ENCODE assay signal across 17 cellular contexts in genomic region chr6:30893001-30893591, GRCh38. TPM values are rescaled to one million over a fixed set of nuclear protein-coding genes. Genes with fewer than 3 reads are reported as not detected.
DNase-seq lines count a peak whose midpoint lies in the region; ATAC-seq and TF ChIP-seq lines count a peak whose summit lies in the region.
"Had no signal": no experiment of that assay in that cellular context is flagged by ENCODE, and none has a peak within 500 bp of the region (broad histone marks: within the 10 kb centered on the region; RNA-seq: fewer than 3 reads in every experiment).

No MANE protein-coding gene starts in this region.

- no peak overlapping the region for H4K8ac ChIP-seq in trophoblast cell (ENCODE audit: low read depth, low read length)

- TF ChIP-seq CTCF in GM23338 (conservative IDR thresholded peaks at IDR 0.05; ENCODE audit: low read depth in 2 of 2) (peak; percentile 47 to 62), WERI-Rb-1 (IDR thresholded peaks at IDR 0.05; ENCODE audit: low read depth, low read length) (peak; percentile 31), glutamatergic neuron (IDR thresholded peaks at IDR 0.05; ENCODE audit: partially characterized antibody, unreplicated experiment) (peak; percentile 35), smooth muscle cell (IDR thresholded peaks at IDR 0.05; ENCODE audit: borderline replicate concordance, insufficient read depth, poor library complexity, severe bottlenecking) (peak; percentile 25)

- H3K14ac ChIP-seq in trophoblast cell (ENCODE audit: low read length), result no peak overlapping the region

- H3K9me2 ChIP-seq in GM23338 (ENCODE audit: insufficient read depth), result no peaks in the 10 kb centered on the region

- no peak overlapping the region for H2AFZ ChIP-seq in GM23338
- H2AFZ ChIP-seq in smooth muscle cell (ENCODE audit: low read depth), result no peak overlapping the region
- no peak overlapping the region for H2AFZ ChIP-seq in trophoblast cell (ENCODE audit: insufficient read depth, low read length, poor library complexity)

- no peak overlapping the region for H2BK120ac ChIP-seq in trophoblast cell (ENCODE audit: insufficient read depth, low read length, poor library complexity)

- DNase-seq in GM23338 (ENCODE audit: low spot score) (peak; percentile 56), WERI-Rb-1 (no peak), glutamatergic neuron (no peak), smooth muscle cell (lab: John Stamatoyannopoulos, UW; ENCODE audit: unreplicated experiment) (no peak), trophoblast cell (no peak)
- DNase-seq: activated CD4-positive, alpha-beta memory T cell treated with anti-CD3 and anti-CD28 coated beads, Interleukin-2, amount 10 ng/mL, durations not matched to agents 7 days and 5 days; amniotic stem cell; CD8-positive, alpha-beta T cell; foreskin melanocyte; NCI-H1092 treated with DMSO at 0.1 percent for 48 hours; NCI-H2171 treated with DMSO at 0.1 percent for 48 hours; occipital lobe; SIG-M5 had no signal

- H3K79me1 ChIP-seq in trophoblast cell (ENCODE audit: low read length), result no peaks in the 10 kb centered on the region

- ATAC-seq in GM23338 (peak; percentile 51), HG02798 (IDR thresholded peaks at IDR 0.05; ENCODE audit: poor library complexity, unreplicated experiment) (no peak), HG03460 (IDR thresholded peaks at IDR 0.05; ENCODE audit: unreplicated experiment) (no peak)
- ATAC-seq: CD8-positive, alpha-beta T cell had no signal

- H3K4me1 Mint-ChIP-seq in GM23338 (peaks cover 22% of the 10 kb centered on the region), glutamatergic neuron (ENCODE audit: low read depth, unreplicated experiment) (peaks cover 15% of the 10 kb centered on the region)
- H3K4me1 Mint-ChIP-seq: activated CD4-positive, alpha-beta memory T cell treated with anti-CD3 and anti-CD28 coated beads, Interleukin-2, amount 10 ng/mL, durations not matched to agents 7 days and 5 days had no signal

- H2AK5ac ChIP-seq in trophoblast cell (ENCODE audit: low read length), result no peak overlapping the region

- no peak overlapping the region for H2BK5ac ChIP-seq in trophoblast cell (ENCODE audit: low read depth, low read length, poor library complexity)

- H3K27ac Mint-ChIP-seq in GM23338, result peak overlapping the region; percentile 45; the same call in 1 of the 2 replicates
- no peak overlapping the region for H3K27ac Mint-ChIP-seq in glutamatergic neuron (ENCODE audit: unreplicated experiment)
- H3K27ac Mint-ChIP-seq: activated CD4-positive, alpha-beta memory T cell treated with anti-CD3 and anti-CD28 coated beads, Interleukin-2, amount 10 ng/mL, durations not matched to agents 7 days and 5 days; CD8-positive, alpha-beta T cell; memory B cell had no signal

- peaks cover 9% of the 10 kb centered on the region for H3K36me3 ChIP-seq in GM23338 (ENCODE audit: insufficient read depth)
- peaks cover 94% of the 10 kb centered on the region for H3K36me3 ChIP-seq in WERI-Rb-1
- H3K36me3 ChIP-seq in smooth muscle cell (ENCODE audit: low read depth), result no peaks in the 10 kb centered on the region
- peaks cover 86 to 94% of the 10 kb centered on the region in 2 experiments for H3K36me3 ChIP-seq in trophoblast cell (ENCODE audit: control insufficient read depth in 1 of 2, insufficient read depth in 2 of 2, low read length in 2 of 2)

- H3K9me3 ChIP-seq in WERI-Rb-1 (ENCODE audit: severe bottlenecking), result no peaks in the 10 kb centered on the region
- H3K9me3 ChIP-seq in smooth muscle cell (replicated peaks; ENCODE audit: low read depth), result no peaks in the 10 kb centered on the region
- H3K9me3 ChIP-seq in trophoblast cell (ENCODE audit: insufficient read depth, low read depth, low read length), result no peaks in the 10 kb centered on the region
- H3K9me3 ChIP-seq: suprapubic skin had no signal

- no peak overlapping the region for H2BK12ac ChIP-seq in trophoblast cell (ENCODE audit: low read length)

- no peaks in the 10 kb centered on the region for H3K9me3 Mint-ChIP-seq in GM23338
- H3K9me3 Mint-ChIP-seq in glutamatergic neuron (ENCODE audit: unreplicated experiment), result peaks cover 8% of the 10 kb centered on the region
- H3K9me3 Mint-ChIP-seq: activated CD4-positive, alpha-beta memory T cell treated with anti-CD3 and anti-CD28 coated beads, Interleukin-2, amount 10 ng/mL, durations not matched to agents 7 days and 5 days; CD8-positive, alpha-beta T cell; memory B cell had no signal

- H4K20me1 ChIP-seq in GM23338 (replicated peaks; ENCODE audit: insufficient read depth) (no peaks in the 10 kb centered on the region; the same call in 1 of the 2 replicates), smooth muscle cell (ENCODE audit: low read depth) (peaks cover 40% of the 10 kb centered on the region)

- peaks cover 19% of the 10 kb centered on the region for H3K79me2 ChIP-seq in GM23338 (replicated peaks; ENCODE audit: insufficient read depth)
- peaks cover 11% of the 10 kb centered on the region for H3K79me2 ChIP-seq in smooth muscle cell (ENCODE audit: low read depth)
- H3K79me2 ChIP-seq in trophoblast cell (ENCODE audit: control insufficient read depth, insufficient read depth, low read length, poor library complexity), result peaks cover 2% of the 10 kb centered on the region

- H3K4me3 Mint-ChIP-seq in GM23338 (no peak overlapping the region; the same call in 2 of the 3 replicates), glutamatergic neuron (ENCODE audit: unreplicated experiment) (no peak overlapping the region)
- H3K4me3 Mint-ChIP-seq: activated CD4-positive, alpha-beta memory T cell treated with anti-CD3 and anti-CD28 coated beads, Interleukin-2, amount 10 ng/mL, durations not matched to agents 7 days and 5 days; CD8-positive, alpha-beta T cell; memory B cell had no signal

- H3K4me3 ChIP-seq in GM23338 (no peak overlapping the region), WERI-Rb-1 (ENCODE audit: low read depth, low read length) (no peak overlapping the region), smooth muscle cell (no peak overlapping the region), trophoblast cell (ENCODE audit: low read depth, low read length) (no peak overlapping the region)
- H3K4me3 ChIP-seq: suprapubic skin had no signal

- H3K27me3 Mint-ChIP-seq in GM23338 (ENCODE audit: insufficient read depth, low read depth, poor library complexity), result peaks cover 3% of the 10 kb centered on the region
- H3K27me3 Mint-ChIP-seq in glutamatergic neuron (ENCODE audit: unreplicated experiment), result peaks cover 17% of the 10 kb centered on the region
- H3K27me3 Mint-ChIP-seq: memory B cell had no signal

- no peak overlapping the region for H4K91ac ChIP-seq in trophoblast cell (ENCODE audit: low read depth, low read length)

- no peak overlapping the region for H4K12ac ChIP-seq in trophoblast cell (ENCODE audit: low read depth, low read length)

- H3K4me1 ChIP-seq in GM23338 (ENCODE audit: insufficient read depth) (peaks cover 3% of the 10 kb centered on the region; the same call in 1 of the 2 replicates), smooth muscle cell (ENCODE audit: low read depth) (peaks cover 5% of the 10 kb centered on the region), trophoblast cell (ENCODE audit: control insufficient read depth in 1 of 2, insufficient read depth in 2 of 2, low read length in 2 of 2) (no peaks in the 10 kb centered on the region)

- H3K9ac ChIP-seq in smooth muscle cell (ENCODE audit: low read depth) (no peak overlapping the region), trophoblast cell (ENCODE audit: low read length) (no peak overlapping the region)

- H3K18ac ChIP-seq in trophoblast cell (ENCODE audit: low read length), result no peak overlapping the region

- H3K27me3 ChIP-seq in GM23338 (ENCODE audit: insufficient read depth) (no peaks in the 10 kb centered on the region), WERI-Rb-1 (ENCODE audit: insufficient read depth, low read depth, severe bottlenecking) (no peaks in the 10 kb centered on the region), smooth muscle cell (ENCODE audit: low read depth) (no peaks in the 10 kb centered on the region), trophoblast cell (ENCODE audit: insufficient read depth, low read length) (no peaks in the 10 kb centered on the region)
- H3K27me3 ChIP-seq: suprapubic skin had no signal

- H3K4me2 ChIP-seq in GM23338, result no peak overlapping the region
- no peak overlapping the region for H3K4me2 ChIP-seq in smooth muscle cell
- H3K4me2 ChIP-seq in trophoblast cell (ENCODE audit: low read length), result no peak overlapping the region

- 90% methylated on average over 16 of the region's 16 CpGs for WGBS in smooth muscle cell (ENCODE audit: low lambda C conversion rate)
- WGBS in trophoblast cell (ENCODE audit: extremely low coverage, insufficient coverage, insufficient read length), result no CpG with 5 or more reads among the region's 16 CpGs

- no peak overlapping the region for H3K4ac ChIP-seq in trophoblast cell (ENCODE audit: low read depth, low read length)

- peaks cover 74% of the 10 kb centered on the region for H3K36me3 Mint-ChIP-seq in GM23338 (ENCODE audit: low read depth)
- H3K36me3 Mint-ChIP-seq in glutamatergic neuron (ENCODE audit: unreplicated experiment), result peaks cover 12% of the 10 kb centered on the region

- H3K27ac ChIP-seq in GM23338 (ENCODE audit: low read depth) (no peak overlapping the region), WERI-Rb-1 (no peak overlapping the region), smooth muscle cell (ENCODE audit: low read depth) (no peak overlapping the region), trophoblast cell (ENCODE audit: low read depth, low read length) (no peak overlapping the region)
- H3K27ac ChIP-seq: suprapubic skin had no signal

- no peak overlapping the region for H3K23ac ChIP-seq in trophoblast cell (ENCODE audit: low read length)

- H3F3A ChIP-seq in GM23338 (replicated peaks; ENCODE audit: low read depth) (0 out of 2 replicates have a peak, but pooled peaks cover 3% of the 10 kb centered on the region), smooth muscle cell (ENCODE audit: low read depth) (no peaks in the 10 kb centered on the region)

RNA-seq across cellular contexts. Expression of gene DDR1, which starts 8.8 kb away (rescaled TPM):
- 140 and 154 TPM in 2 replicates for total RNA-seq in GM23338 (2014; rRNA removed; shearing (Covaris generic))
- polyA plus RNA-seq in GM23338 (2016; fragmentation: Nextera tagmentation; extraction: Ambion mirVana) (58.3 and 71.6 TPM in 2 replicates), smooth muscle cell (23.8 and 77.3 TPM in 2 replicates)
- total RNA-seq in glutamatergic neuron (ENCODE audit: unreplicated experiment) (120 TPM), smooth muscle cell (30.7 and 82.6 TPM in 2 replicates)
- 137 and 142 TPM in 2 replicates for polyA plus RNA-seq in trophoblast cell (2013)

RNA-seq across cellular contexts. Expression of gene GTF2H4, which starts 14.9 kb away (rescaled TPM):
- 32.6 and 46.5 TPM in 2 replicates for total RNA-seq in GM23338 (2014; rRNA removed; shearing (Covaris generic))
- polyA plus RNA-seq in GM23338 (2016; fragmentation: Nextera tagmentation; extraction: Ambion mirVana), result 14.1 and 14.8 TPM in 2 replicates
- 67.2 TPM for total RNA-seq in glutamatergic neuron (ENCODE audit: unreplicated experiment)
- total RNA-seq in smooth muscle cell, result 15.6 and 24.8 TPM in 2 replicates
- 7.2 and 9.5 TPM in 2 replicates for polyA plus RNA-seq in smooth muscle cell
- polyA plus RNA-seq in trophoblast cell (2013), result 38.3 and 38.5 TPM in 2 replicates

RNA-seq across cellular contexts. Expression of gene VARS2, which starts 20.9 kb away (rescaled TPM):
- total RNA-seq in GM23338 (2014; rRNA removed; shearing (Covaris generic)), result 34.0 and 36.4 TPM in 2 replicates
- polyA plus RNA-seq in GM23338 (2016; fragmentation: Nextera tagmentation; extraction: Ambion mirVana), result 13.7 and 14.2 TPM in 2 replicates
- 47.0 TPM for total RNA-seq in glutamatergic neuron (ENCODE audit: unreplicated experiment)
- total RNA-seq in smooth muscle cell, result 15.1 and 18.4 TPM in 2 replicates
- 15.4 and 19.6 TPM in 2 replicates for polyA plus RNA-seq in smooth muscle cell
- 10.5 and 10.6 TPM in 2 replicates for polyA plus RNA-seq in trophoblast cell (2013)

RNA-seq across cellular contexts. Expression of gene SFTA2, which starts 38.9 kb away (rescaled TPM):
- total RNA-seq in GM23338 (2014; rRNA removed; shearing (Covaris generic)), result not detected in 2 replicates
- polyA plus RNA-seq in GM23338 (2016; fragmentation: Nextera tagmentation; extraction: Ambion mirVana) (not detected in 2 replicates), smooth muscle cell (not detected in 2 replicates)
- total RNA-seq in glutamatergic neuron (ENCODE audit: unreplicated experiment) (not detected), smooth muscle cell (not detected in 2 replicates)
- polyA plus RNA-seq in trophoblast cell (2013), result not detected in 2 replicates
- total RNA-seq: activated CD4-positive, alpha-beta memory T cell treated with anti-CD3 and anti-CD28 coated beads, Interleukin-2, amount 10 ng/mL, durations not matched to agents 7 days and 5 days; CD8-positive, alpha-beta T cell; occipital lobe; suprapubic skin had no signal

RNA-seq across cellular contexts. Expression of gene MUCL3, which starts 47.7 kb away (rescaled TPM):
- total RNA-seq in GM23338 (2014; rRNA removed; shearing (Covaris generic)), result 0.12 TPM in 1 of 2 replicates, not detected in the other
- polyA plus RNA-seq in GM23338 (2016; fragmentation: Nextera tagmentation; extraction: Ambion mirVana), result 0.32 and 0.40 TPM in 2 replicates
- total RNA-seq in glutamatergic neuron (ENCODE audit: unreplicated experiment), result not detected
- 0.31 TPM in 1 of 2 replicates, not detected in the other for total RNA-seq in smooth muscle cell
- not detected in 2 replicates for polyA plus RNA-seq in smooth muscle cell
- 0.01 and 0.03 TPM in 2 replicates for polyA plus RNA-seq in trophoblast cell (2013)
- total RNA-seq: activated CD4-positive, alpha-beta memory T cell treated with anti-CD3 and anti-CD28 coated beads, Interleukin-2, amount 10 ng/mL, durations not matched to agents 7 days and 5 days; CD8-positive, alpha-beta T cell; occipital lobe; suprapubic skin had no signal
